Comparison of ENCODE assay signal across 9 cellular contexts in the genomic region with DNA sequence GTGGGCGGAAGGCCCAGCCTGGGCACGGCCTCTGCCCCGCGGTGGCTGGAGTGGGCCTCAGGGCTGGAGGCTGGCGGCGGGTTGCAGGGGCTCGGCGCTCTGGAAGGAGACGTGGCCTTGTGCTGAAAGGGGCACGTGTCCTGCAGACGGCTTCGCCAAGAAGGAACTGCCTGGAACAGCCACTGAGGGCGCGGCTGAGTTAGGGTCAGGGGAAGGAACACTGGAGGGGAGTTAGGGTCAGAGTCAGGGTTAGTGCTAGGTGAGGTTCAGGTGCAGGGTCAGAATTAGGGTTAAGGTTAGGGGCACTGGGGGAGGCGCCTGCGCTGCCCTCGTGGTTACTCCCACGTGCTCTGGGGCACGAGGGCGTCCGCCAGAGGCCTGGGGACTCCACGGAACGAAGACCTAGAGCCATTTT. TPM values are rescaled to one million over a fixed set of nuclear protein-coding genes. Genes with fewer than 3 reads are reported as not detected.
A peak's percentile ranks its signal among the peaks of the same experiment; 100 is the strongest.
DNase-seq lines count a peak whose midpoint lies in the region; ATAC-seq and TF ChIP-seq lines count a peak whose summit lies in the region.
"Had no signal": no experiment of that assay in that cellular context is flagged by ENCODE, and none has a peak within 500 bp of the region (broad histone marks: within the 10 kb centered on the region; RNA-seq: fewer than 3 reads in every experiment).

No MANE protein-coding gene starts in this region.

- intact Hi-C loops in activated naive CD4-positive, alpha-beta T cell treated with anti-CD3 and anti-CD28 coated beads for 36 hours (cut with micrococcal nuclease) = loop anchor here (2.0 to 10.0 kb wide), 2 partner anchors 39 to 1043 kb away; partner anchors contain the start of gene ATP9B
- intact Hi-C loops in adrenal gland (cut with DNase I) = loop anchor here in 1 of 2 donors (5.0 kb wide), 1 partner anchor 71 kb away; no protein-coding TSS in a partner anchor

- H3K27me3 Mint-ChIP-seq in activated naive CD4-positive, alpha-beta T cell treated with anti-CD3 and anti-CD28 coated beads for 36 hours (ENCODE audit: low read depth) = no peaks in the 10 kb centered on the region
- no peaks in the 10 kb centered on the region for H3K27me3 Mint-ChIP-seq in type B pancreatic cell

- H3K9me3 ChIP-seq in adrenal gland (replicated peaks in 1 of 3) = no peaks in the 10 kb centered on the region
- H3K9me3 ChIP-seq in mesenchymal stem cell (ENCODE audit: control insufficient read depth, low read length) = no peaks in the 10 kb centered on the region

- H3K9ac ChIP-seq in mesenchymal stem cell (ENCODE audit: low read length) = no peak overlapping the region

- H3K4me3 Mint-ChIP-seq in activated naive CD4-positive, alpha-beta T cell treated with anti-CD3 and anti-CD28 coated beads for 36 hours = peak overlapping the region; percentile 14
- H3K4me3 Mint-ChIP-seq in type B pancreatic cell = peak overlapping the region; percentile 88

- peak overlapping the region; percentile 4 for H3K27ac Mint-ChIP-seq in activated naive CD4-positive, alpha-beta T cell treated with anti-CD3 and anti-CD28 coated beads for 36 hours
- H3K27ac Mint-ChIP-seq in type B pancreatic cell = peak overlapping the region; percentile 96

- peak overlapping the region; percentile 57 for H4K91ac ChIP-seq in mesenchymal stem cell (ENCODE audit: low read length)

- no peak overlapping the region for H3K4me2 ChIP-seq in mesenchymal stem cell (ENCODE audit: low read length, poor library complexity, severe bottlenecking)

- H2BK5ac ChIP-seq in mesenchymal stem cell (ENCODE audit: low read depth, low read length, poor library complexity, severe bottlenecking) = no peak overlapping the region

- no peak overlapping the region for H3K23ac ChIP-seq in mesenchymal stem cell (ENCODE audit: low read length in 2 of 2)

- peak overlapping the region; percentile 83 for H2BK15ac ChIP-seq in mesenchymal stem cell (ENCODE audit: low read depth, poor library complexity, severe bottlenecking)

- H3K36me3 Mint-ChIP-seq in activated naive CD4-positive, alpha-beta T cell treated with anti-CD3 and anti-CD28 coated beads for 36 hours (ENCODE audit: low read depth) = peaks cover 6% of the 10 kb centered on the region
- H3K36me3 Mint-ChIP-seq in type B pancreatic cell = peaks cover 4% of the 10 kb centered on the region

- H3K27ac ChIP-seq in adrenal gland = peak overlapping the region in 2 of 5 donors; percentile 95 to 99
- H3K27ac ChIP-seq in mesenchymal stem cell (ENCODE audit: low read length, poor library complexity, severe bottlenecking) = no peak overlapping the region

- H3K4me1 ChIP-seq in adrenal gland (replicated peaks in 1 of 2) (peaks cover 16 to 31% of the 10 kb centered on the region in 2 donors), mesenchymal stem cell (ENCODE audit: control insufficient read depth, insufficient read depth, low read depth, low read length) (peaks cover 8% of the 10 kb centered on the region)

- H3K4me3 ChIP-seq in adrenal gland (no peak overlapping the region), mesenchymal stem cell (ENCODE audit: insufficient read depth in 1 of 2, low read depth in 1 of 2, low read length in 2 of 2) (no peak overlapping the region)

- H4K8ac ChIP-seq in mesenchymal stem cell (ENCODE audit: low read length) = peak overlapping the region; percentile 12

- CTCF ChIA-PET in activated naive CD4-positive, alpha-beta T cell treated with anti-CD3 and anti-CD28 coated beads for 36 hours (lab: Charles Lee) = no interaction called here

- peaks cover 26% of the 10 kb centered on the region for H3K4me1 Mint-ChIP-seq in activated naive CD4-positive, alpha-beta T cell treated with anti-CD3 and anti-CD28 coated beads for 36 hours (ENCODE audit: low read depth)
- peaks cover 30% of the 10 kb centered on the region for H3K4me1 Mint-ChIP-seq in type B pancreatic cell (ENCODE audit: unreplicated experiment)

- H3K14ac ChIP-seq in mesenchymal stem cell (ENCODE audit: low read length in 2 of 2) = no peak overlapping the region

- WGBS in adrenal gland, 4 donors = 86 to 95% (median 90%) methylated on average over 18 to 23 of the region's 23 CpGs
- 94% methylated on average over 19 of the region's 23 CpGs for WGBS in mesenchymal stem cell

- peak overlapping the region; percentile 53 for H2AK5ac ChIP-seq in mesenchymal stem cell (ENCODE audit: low read length, severe bottlenecking)

- no peak for DNase-seq in activated naive CD4-positive, alpha-beta T cell treated with anti-CD3 and anti-CD28 coated beads for 36 hours
- DNase-seq in activated naive CD4-positive, alpha-beta T cell treated with Interleukin-2 at 50 U/mL for 16 hours = no peak
- DNase-seq in adrenal gland = peak in 5 of 7 donors; percentile 7 to 28 (median 22)
- no peak for DNase-seq in mesenchymal stem cell
- DNase-seq in type B pancreatic cell (ENCODE audit: extremely low spot score, unreplicated experiment) = no peak
- DNase-seq in DMS53 treated with DMSO at 0.1 percent for 48 hours (lab: John Stamatoyannopoulos, UW; ENCODE audit: unreplicated experiment) = no peak
- no peak for DNase-seq in DMS 273 treated with DMSO at 0.1 percent for 48 hours (lab: John Stamatoyannopoulos, UW)
- DNase-seq: SIG-M5 had no signal

- no peak for TF ChIP-seq POLR2A in adrenal gland (IDR thresholded peaks at IDR 0.05)

- peak overlapping the region; percentile 57 to 60 for H3K4ac ChIP-seq in mesenchymal stem cell (ENCODE audit: low read depth in 1 of 2, low read length in 2 of 2)

- H3K79me1 ChIP-seq in mesenchymal stem cell (replicated peaks; ENCODE audit: low read length, poor library complexity, severe bottlenecking) = no peaks in the 10 kb centered on the region

- H3K36me3 ChIP-seq in adrenal gland (replicated peaks in 1 of 2) (no peaks in the 10 kb centered on the region), mesenchymal stem cell (ENCODE audit: control insufficient read depth in 1 of 2, insufficient read depth in 2 of 2, low read depth in 1 of 2, low read length in 2 of 2) (no peaks in the 10 kb centered on the region)

- no peak overlapping the region for H2AFZ ChIP-seq in mesenchymal stem cell (ENCODE audit: low read depth, low read length)

- TF ChIP-seq CTCF in adrenal gland (IDR thresholded peaks at IDR 0.05) (no peak), type B pancreatic cell (conservative IDR thresholded peaks at IDR 0.05) (no peak)

- peak overlapping the region; percentile 18 to 91 for H2BK12ac ChIP-seq in mesenchymal stem cell (ENCODE audit: low read length in 2 of 2)

- peak overlapping the region in 1 of 2 experiments; percentile 73 for H3K18ac ChIP-seq in mesenchymal stem cell (ENCODE audit: low read depth in 1 of 2, low read length in 2 of 2)

- no peak overlapping the region for H2BK120ac ChIP-seq in mesenchymal stem cell (ENCODE audit: low read depth, low read length)

- ATAC-seq in GM18868 (IDR thresholded peaks at IDR 0.05; ENCODE audit: unreplicated experiment) = no peak

- no peaks in the 10 kb centered on the region for H3K27me3 ChIP-seq in adrenal gland
- H3K27me3 ChIP-seq in mesenchymal stem cell (ENCODE audit: control insufficient read depth in 1 of 2, insufficient read depth in 1 of 2, low read length in 2 of 2) = no peaks in the 10 kb centered on the region

- H3K9me3 Mint-ChIP-seq in activated naive CD4-positive, alpha-beta T cell treated with anti-CD3 and anti-CD28 coated beads for 36 hours = no peaks in the 10 kb centered on the region
- no peaks in the 10 kb centered on the region for H3K9me3 Mint-ChIP-seq in type B pancreatic cell

RNA-seq across cellular contexts. Expression of gene ADNP2, which starts 0.9 kb away (rescaled TPM):
- 10 to 100 TPM; 16.8 to 18.0 TPM for total RNA-seq in activated naive CD4-positive, alpha-beta T cell treated with anti-CD3 and anti-CD28 coated beads for 36 hours
- total RNA-seq in adrenal gland (10 to 100 TPM in 5 of 8 donors, 1 to 10 TPM in 3; 8.1 to 18.3 (median 14.0) TPM), type B pancreatic cell (ENCODE audit: low replicate concordance) (26.4 and 28.4 TPM in 2 replicates)
- polyA plus RNA-seq in adrenal gland = 10 to 100 TPM in 1 of 3 donors, 1 to 10 TPM in 2; 4.7 to 10.5 (median 5.2) TPM
- 13.5 TPM for polyA plus RNA-seq in mesenchymal stem cell (2013, experiment 1 of 2)
- 14.4 TPM for polyA plus RNA-seq in mesenchymal stem cell (2013, experiment 2 of 2)

Comparison
In these comparisons a context has a peak if more than half of its experiments do, and no peak if none do; other contexts are left out.
1. DNase-seq: peak in adrenal gland (5 of 7); none in activated naive CD4-positive, alpha-beta T cell treated with anti-CD3 and anti-CD28 coated beads for 36 hours (single experiment), activated naive CD4-positive, alpha-beta T cell treated with Interleukin-2 at 50 U/mL for 16 hours (single experiment), mesenchymal stem cell (single experiment), type B pancreatic cell (single experiment), DMS53 treated with DMSO at 0.1 percent for 48 hours (single experiment) and DMS 273 treated with DMSO at 0.1 percent for 48 hours (single experiment).